In the genomic region with DNA sequence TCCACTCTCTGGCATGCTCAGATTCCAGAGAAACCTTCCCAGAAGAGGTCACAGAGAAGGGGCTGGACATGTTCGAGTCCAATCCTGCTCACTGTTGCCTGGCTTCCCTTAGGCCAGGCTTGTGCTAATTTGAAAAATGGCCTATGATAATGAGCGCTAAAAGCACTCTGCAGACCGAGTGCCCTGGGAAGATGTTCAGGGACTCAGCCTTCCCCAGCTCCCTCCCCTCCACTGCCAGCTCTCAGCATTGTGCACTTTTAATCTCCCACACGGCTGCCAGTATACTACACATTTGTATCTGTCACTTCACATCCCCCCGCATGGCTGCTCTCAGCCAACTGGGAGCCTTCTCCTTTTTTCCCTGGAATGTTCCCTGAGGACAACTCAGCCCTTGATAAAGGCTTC, we compare ENCODE assay signal across 19 cellular contexts. TPM values are rescaled to one million over a fixed set of nuclear protein-coding genes. Genes with fewer than 3 reads are reported as not detected.
DNase-seq lines count a peak whose midpoint lies in the region; ATAC-seq and TF ChIP-seq lines count a peak whose summit lies in the region.
"Had no signal": no experiment of that assay in that cellular context is flagged by ENCODE, and none has a peak within 500 bp of the region (broad histone marks: within the 10 kb centered on the region; RNA-seq: fewer than 3 reads in every experiment).

No MANE protein-coding gene starts in this region.

- peaks cover 14% of the 10 kb centered on the region for H3K27me3 Mint-ChIP-seq in nephron progenitor cell (ENCODE audit: low read depth, poor library complexity)
- H3K27me3 Mint-ChIP-seq in CD4-positive, alpha-beta T cell = peaks cover 10% of the 10 kb centered on the region
- peaks cover 15% of the 10 kb centered on the region for H3K27me3 Mint-ChIP-seq in activated T-helper 17 cell treated with anti-CD3 and anti-CD28 coated beads, Interleukin-2, amount 50 U/mL, for 72 hours

- H3K36me3 Mint-ChIP-seq in nephron progenitor cell (ENCODE audit: low read depth) = no peaks in the 10 kb centered on the region
- no peaks in the 10 kb centered on the region for H3K36me3 Mint-ChIP-seq in CD4-positive, alpha-beta T cell (ENCODE audit: low read depth)
- H3K36me3 Mint-ChIP-seq in activated T-helper 17 cell treated with anti-CD3 and anti-CD28 coated beads, Interleukin-2, amount 50 U/mL, for 72 hours (ENCODE audit: low read depth) = no peaks in the 10 kb centered on the region

- no peaks in the 10 kb centered on the region for H3K36me3 ChIP-seq in NT2/D1 (ENCODE audit: insufficient read depth, insufficient read length, low read length)
- H3K36me3 ChIP-seq: BLaER1 treated with 17β-estradiol and CSF1 and Interleukin-3, amounts not matched to agents 10 nM and 100 nM had no signal

- no peak for ATAC-seq in CD4-positive, alpha-beta T cell (ENCODE audit: poor library complexity)
- no peak for ATAC-seq in GM21723 (IDR thresholded peaks at IDR 0.05; ENCODE audit: unreplicated experiment)
- ATAC-seq in activated T-helper 17 cell treated with anti-CD3 and anti-CD28 coated beads, Interleukin-2, amount 50 U/mL, for 72 hours (replicated peaks) = no peak

- no peak overlapping the region for H3K27ac ChIP-seq in CD4-positive, alpha-beta T cell (ENCODE audit: low read depth, low read length)
- H3K27ac ChIP-seq: BLaER1 treated with 17β-estradiol and CSF1 and Interleukin-3, amounts not matched to agents 10 nM and 100 nM; SK-N-MC had no signal

- no peaks in the 10 kb centered on the region for H3K27me3 ChIP-seq in NT2/D1 (ENCODE audit: insufficient read depth, insufficient read length)
- no peaks in the 10 kb centered on the region for H3K27me3 ChIP-seq in CD4-positive, alpha-beta T cell (ENCODE audit: control insufficient read depth, insufficient read depth, low read length)
- H3K27me3 ChIP-seq: BLaER1 treated with 17β-estradiol and CSF1 and Interleukin-3, amounts not matched to agents 10 nM and 100 nM had no signal

- peaks cover 7% of the 10 kb centered on the region for H3K4me1 ChIP-seq in NT2/D1 (ENCODE audit: insufficient read depth, insufficient read length)

- peak overlapping the region; percentile 45 for H3K9ac ChIP-seq in NT2/D1 (ENCODE audit: insufficient read length, low read depth)
- H3K9ac ChIP-seq: BLaER1 treated with 17β-estradiol and CSF1 and Interleukin-3, amounts not matched to agents 10 nM and 100 nM had no signal

- no peak overlapping the region for H3K4me3 Mint-ChIP-seq in nephron progenitor cell
- no peak overlapping the region for H3K4me3 Mint-ChIP-seq in CD4-positive, alpha-beta T cell
- H3K4me3 Mint-ChIP-seq in activated T-helper 17 cell treated with anti-CD3 and anti-CD28 coated beads, Interleukin-2, amount 50 U/mL, for 72 hours = no peak overlapping the region

- POLR2A ChIA-PET in CD4-positive, alpha-beta T cell (lab: Charles Lee) = no interaction called here

- TF ChIP-seq CTCF in nephron progenitor cell (IDR thresholded peaks at IDR 0.05) = no peak
- TF ChIP-seq CTCF in CD4-positive, alpha-beta T cell (IDR thresholded peaks at IDR 0.05) = no peak

- DNase-seq in NT2/D1 (ENCODE audit: low read depth, low spot score) (no peak), amniotic epithelial cell (ENCODE audit: low read depth) (peak; percentile 19), nephron progenitor cell (no peak), NCI-H187 (lab: John Stamatoyannopoulos, UW) (no peak)
- DNase-seq in CD4-positive, alpha-beta T cell = no peak
- DNase-seq: DMS53, GF-D8, KG1, NCI-H1092 treated with DMSO at 0.1 percent for 48 hours, NCI-H1436 treated with DMSO at 0.1 percent for 48 hours, NCI-H2029, NCI-H2171, NCI-H524 treated with DMSO at 0.1 percent for 48 hours, Right ventricle myocardium superior had no signal

- peak overlapping the region; percentile 91 for H3K27ac Mint-ChIP-seq in nephron progenitor cell
- no peak overlapping the region for H3K27ac Mint-ChIP-seq in CD4-positive, alpha-beta T cell
- H3K27ac Mint-ChIP-seq in activated T-helper 17 cell treated with anti-CD3 and anti-CD28 coated beads, Interleukin-2, amount 50 U/mL, for 72 hours = no peak overlapping the region

- CTCF ChIA-PET in CD4-positive, alpha-beta T cell (lab: Charles Lee) = interaction anchor here (0.7 kb wide), 1 partner anchor 20 kb away, joined by 3 read pairs; no protein-coding TSS in a partner anchor

- H3K9me3 ChIP-seq in NT2/D1 (ENCODE audit: insufficient read depth, low read length) = 0 out of 2 replicates have a peak, but pooled peaks cover 5% of the 10 kb centered on the region
- H3K9me3 ChIP-seq in CD4-positive, alpha-beta T cell (ENCODE audit: control insufficient read depth, low read length) = no peaks in the 10 kb centered on the region

- no peak overlapping the region for H3K4me3 ChIP-seq in NT2/D1 (ENCODE audit: insufficient read length, low read depth)
- H3K4me3 ChIP-seq: BLaER1 treated with 17β-estradiol and CSF1 and Interleukin-3, amounts not matched to agents 10 nM and 100 nM; SK-N-MC had no signal

- intact Hi-C loops in CD4-positive, alpha-beta T cell (cut with DNase I, micrococcal nuclease) = no loop called here

- peaks cover 27% of the 10 kb centered on the region for H3K9me3 Mint-ChIP-seq in nephron progenitor cell
- H3K9me3 Mint-ChIP-seq in CD4-positive, alpha-beta T cell = no peaks in the 10 kb centered on the region
- H3K9me3 Mint-ChIP-seq in activated T-helper 17 cell treated with anti-CD3 and anti-CD28 coated beads, Interleukin-2, amount 50 U/mL, for 72 hours = peaks cover 1% of the 10 kb centered on the region

- H3K4me1 Mint-ChIP-seq in nephron progenitor cell = peaks cover 37% of the 10 kb centered on the region
- H3K4me1 Mint-ChIP-seq in CD4-positive, alpha-beta T cell (ENCODE audit: low read depth) = no peaks in the 10 kb centered on the region
- no peaks in the 10 kb centered on the region for H3K4me1 Mint-ChIP-seq in activated T-helper 17 cell treated with anti-CD3 and anti-CD28 coated beads, Interleukin-2, amount 50 U/mL, for 72 hours

RNA-seq across cellular contexts. Expression of a gene that starts 24.1 kb away (rescaled TPM):
- under 1 TPM; 0.08 to 0.17 TPM for total RNA-seq in CD4-positive, alpha-beta T cell
- total RNA-seq in activated T-helper 17 cell treated with anti-CD3 and anti-CD28 coated beads, Interleukin-2, amount 50 U/mL, for 72 hours = not detected
- total RNA-seq: H4 had no signal
